In the genomic region with DNA sequence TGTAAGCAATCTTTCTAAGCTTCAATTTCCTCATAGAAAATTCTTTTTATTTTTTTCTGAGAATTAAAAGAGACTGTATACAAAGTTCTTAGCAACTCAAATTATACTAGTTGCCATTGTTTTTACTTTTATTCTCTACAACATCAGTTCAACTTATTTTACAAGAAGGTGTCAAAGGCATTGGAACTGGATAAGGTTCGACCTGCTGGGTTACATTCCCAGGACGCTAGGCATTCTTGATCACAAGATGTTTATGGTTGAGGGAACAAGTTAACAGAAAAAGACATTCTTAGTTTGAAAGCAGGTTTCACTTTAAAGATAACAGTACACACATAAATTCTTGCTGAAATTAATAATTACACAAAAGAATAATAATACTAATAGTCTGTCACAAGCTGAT, we compare ENCODE assay signal across 24 cellular contexts.
"Had no signal": no experiment of that assay in that cellular context is flagged by ENCODE, and none has a peak within 500 bp of the region (broad histone marks: within the 10 kb centered on the region; RNA-seq: fewer than 3 reads in every experiment).

No MANE protein-coding gene starts in this region.

- ATAC-seq: activated CD8-positive, alpha-beta memory T cell treated with anti-CD3 and anti-CD28 coated beads, Interleukin-2, amount 10 ng/mL, durations not matched to agents 7 days and 5 days; activated T-helper 17 cell treated with anti-CD3 and anti-CD28 coated beads, Interleukin-2, amount 50 U/mL, for 72 hours; left colon; lower lobe of right lung; SK-N-SH treated with all-trans-retinoic acid at 6 μM for 48 hours; T-cell; upper lobe of right lung had no signal

- H3K36me3 ChIP-seq: brain microvascular endothelial cell, lower lobe of right lung, right atrium auricular region, stomach, upper lobe of right lung had no signal

- H3K9me3 Mint-ChIP-seq: activated CD4-positive, alpha-beta memory T cell treated with anti-CD3 and anti-CD28 coated beads, Interleukin-2, amount 10 ng/mL, durations not matched to agents 7 days and 5 days; activated naive CD8-positive, alpha-beta T cell treated with anti-CD3 and anti-CD28 coated beads for 36 hours; central memory CD8-positive, alpha-beta T cell; nephron progenitor cell had no signal

- H3K27me3 Mint-ChIP-seq: activated B cell treated with CpG ODN at 0.5 μM for 24 hours; activated CD4-positive, alpha-beta memory T cell treated with anti-CD3 and anti-CD28 coated beads, Interleukin-2, amount 10 ng/mL, durations not matched to agents 7 days and 5 days; activated CD8-positive, alpha-beta memory T cell treated with anti-CD3 and anti-CD28 coated beads, Interleukin-2, amount 10 ng/mL, durations not matched to agents 7 days and 5 days; central memory CD8-positive, alpha-beta T cell had no signal

- H3K4me3 ChIP-seq: coronary artery, lower lobe of right lung, right atrium auricular region, stomach, upper lobe of right lung had no signal

- H3K27ac Mint-ChIP-seq: activated B cell treated with CpG ODN at 0.5 μM for 24 hours; activated CD4-positive, alpha-beta memory T cell treated with anti-CD3 and anti-CD28 coated beads, Interleukin-2, amount 10 ng/mL, durations not matched to agents 7 days and 5 days; activated CD8-positive, alpha-beta memory T cell treated with anti-CD3 and anti-CD28 coated beads, Interleukin-2, amount 10 ng/mL, durations not matched to agents 7 days and 5 days; activated naive CD8-positive, alpha-beta T cell treated with anti-CD3 and anti-CD28 coated beads for 36 hours; activated T-helper 17 cell treated with anti-CD3 and anti-CD28 coated beads, Interleukin-2, amount 50 U/mL, for 72 hours; nephron progenitor cell; T-cell had no signal

- H3K4me1 Mint-ChIP-seq: activated B cell treated with CpG ODN at 0.5 μM for 24 hours; activated CD4-positive, alpha-beta memory T cell treated with anti-CD3 and anti-CD28 coated beads, Interleukin-2, amount 10 ng/mL, durations not matched to agents 7 days and 5 days; activated CD8-positive, alpha-beta memory T cell treated with anti-CD3 and anti-CD28 coated beads, Interleukin-2, amount 10 ng/mL, durations not matched to agents 7 days and 5 days; activated naive CD8-positive, alpha-beta T cell treated with anti-CD3 and anti-CD28 coated beads for 36 hours; activated T-helper 17 cell treated with anti-CD3 and anti-CD28 coated beads, Interleukin-2, amount 50 U/mL, for 72 hours; central memory CD8-positive, alpha-beta T cell; T-cell had no signal

- H3K4me1 ChIP-seq: lower lobe of right lung, right atrium auricular region, stomach, upper lobe of right lung had no signal

- H3K9me3 ChIP-seq: lower lobe of right lung, stomach, upper lobe of right lung had no signal

- H3K36me3 Mint-ChIP-seq: activated CD8-positive, alpha-beta memory T cell treated with anti-CD3 and anti-CD28 coated beads, Interleukin-2, amount 10 ng/mL, durations not matched to agents 7 days and 5 days; activated naive CD8-positive, alpha-beta T cell treated with anti-CD3 and anti-CD28 coated beads for 36 hours; T-cell had no signal

- H3K27me3 ChIP-seq: brain microvascular endothelial cell, right atrium auricular region, stomach, upper lobe of right lung had no signal

- DNase-seq: activated B cell treated with CpG ODN at 0.5 μM for 24 hours; activated CD4-positive, alpha-beta memory T cell treated with anti-CD3 and anti-CD28 coated beads, Interleukin-2, amount 10 ng/mL, durations not matched to agents 7 days and 5 days; activated CD4-positive, alpha-beta T cell treated with anti-CD3 and anti-CD28 coated beads for 4 hours; activated CD8-positive, alpha-beta memory T cell treated with anti-CD3 and anti-CD28 coated beads, Interleukin-2, amount 10 ng/mL, durations not matched to agents 7 days and 5 days; activated naive CD4-positive, alpha-beta T cell; activated naive CD8-positive, alpha-beta T cell treated with anti-CD3 and anti-CD28 coated beads for 36 hours; activated T-cell treated with anti-CD3 and anti-CD28 coated beads, Interleukin-2, amount 50 U/mL, for 1 hour; amniotic stem cell; left colon; lower lobe of right lung; midbrain; nephron progenitor cell; occipital lobe; stimulated activated CD4-positive, alpha-beta T cell treated with anti-CD3 and anti-CD28 coated beads, Interleukin-15, amount 100 ng/mL, for 24 hours; stimulated activated CD4-positive, alpha-beta T cell treated with anti-CD3 and anti-CD28 coated beads, Interleukin-2, amount 100 ng/mL, for 48 hours; stomach; T-cell; upper lobe of right lung had no signal

- H3K27ac ChIP-seq: brain microvascular endothelial cell, coronary artery, lower lobe of right lung, right atrium auricular region, stomach, upper lobe of right lung had no signal

- H3K4me3 Mint-ChIP-seq: activated B cell treated with CpG ODN at 0.5 μM for 24 hours; activated CD4-positive, alpha-beta memory T cell treated with anti-CD3 and anti-CD28 coated beads, Interleukin-2, amount 10 ng/mL, durations not matched to agents 7 days and 5 days; activated CD8-positive, alpha-beta memory T cell treated with anti-CD3 and anti-CD28 coated beads, Interleukin-2, amount 10 ng/mL, durations not matched to agents 7 days and 5 days; activated naive CD8-positive, alpha-beta T cell treated with anti-CD3 and anti-CD28 coated beads for 36 hours; activated T-helper 17 cell treated with anti-CD3 and anti-CD28 coated beads, Interleukin-2, amount 50 U/mL, for 72 hours; central memory CD8-positive, alpha-beta T cell; nephron progenitor cell; T-cell had no signal
